8 cellular contexts compared by ENCODE assay signal in the genomic region with DNA sequence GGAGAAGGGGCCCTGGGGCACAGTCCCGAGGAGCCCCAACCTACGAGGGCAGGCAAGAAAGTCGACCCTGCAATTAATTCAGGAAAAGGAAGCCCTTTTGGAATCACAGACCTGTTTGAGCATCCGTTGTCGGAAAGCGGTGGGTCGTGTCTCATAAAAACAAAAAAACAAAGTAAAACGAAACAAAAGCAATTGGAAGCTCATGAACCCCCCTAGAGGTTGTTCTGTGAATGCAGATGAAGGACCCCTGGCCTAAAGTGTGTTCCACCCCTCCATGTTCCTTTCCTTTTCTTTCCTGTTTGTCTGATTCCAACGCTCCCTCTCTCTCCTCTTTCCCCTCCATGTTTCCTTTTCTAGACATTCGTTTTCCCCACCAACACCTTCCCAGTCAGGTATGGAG.
DNase-seq lines count a peak whose midpoint lies in the region; ATAC-seq and TF ChIP-seq lines count a peak whose summit lies in the region.

No MANE protein-coding gene starts in this region.

- ATAC-seq in GM21381 (IDR thresholded peaks at IDR 0.05; ENCODE audit: unreplicated experiment) (no peak), HG03469 (IDR thresholded peaks at IDR 0.05; ENCODE audit: unreplicated experiment) (no peak)

- in situ Hi-C loops in G401 (cut with HindIII; ENCODE audit: low sequenced_read_pairs), result no loop called here

- H3K9me3 ChIP-seq in A673 (ENCODE audit: low read depth, low read length, poor library complexity, severe bottlenecking) (no peaks in the 10 kb centered on the region), SJSA1 (replicated peaks) (no peaks in the 10 kb centered on the region)

- peak overlapping the region; percentile 22 for H3K4me3 ChIP-seq in A673 (ENCODE audit: low read depth, low read length, poor library complexity, severe bottlenecking)
- peak overlapping the region; percentile 25 for H3K4me3 ChIP-seq in SJSA1

- H3K36me3 ChIP-seq in A673 (ENCODE audit: insufficient read depth, low read length, poor library complexity, severe bottlenecking) (no peaks in the 10 kb centered on the region), SJSA1 (no peaks in the 10 kb centered on the region)

- DNase-seq in A673 (ENCODE audit: low spot score) (peak; percentile 59), GM10266 (ENCODE audit: extremely low spot score) (peak; percentile 42), SJSA1 (ENCODE audit: low read depth in 1 of 2, low spot score in 2 of 2) (peak in 1 of 2 experiments; percentile 6), germinal center (ENCODE audit: low spot score) (peak; percentile 40), NCI-H2029 treated with DMSO at 0.1 percent for 48 hours (lab: John Stamatoyannopoulos, UW) (no peak), G401 (ENCODE audit: low spot score) (no peak)

- TF ChIP-seq CTCF in A673 (conservative IDR thresholded peaks at IDR 0.05; ENCODE audit: low read depth, low read length) (peak; percentile 74), GM10266 (IDR thresholded peaks at IDR 0.05; ENCODE audit: control insufficient read depth, insufficient read depth, low read depth, missing control alignments) (peak; percentile 47)

- no TSS peak for BruUV-seq in A673 (replicated peaks; lab: Mats Ljungman, UMichigan)

- H3K27me3 ChIP-seq in A673 (replicated peaks; ENCODE audit: insufficient read depth, low read depth, low read length, poor library complexity) (peaks cover 30% of the 10 kb centered on the region), SJSA1 (replicated peaks) (no peaks in the 10 kb centered on the region)

- H3K4me1 ChIP-seq in A673 (ENCODE audit: insufficient read depth, low read length, poor library complexity, severe bottlenecking), result no peaks in the 10 kb centered on the region
- H3K4me1 ChIP-seq in SJSA1 (replicated peaks), result peaks cover 10% of the 10 kb centered on the region

- CTCF ChIA-PET in A673 (lab: Charles Lee), result interaction anchor here (0.6 to 1.0 kb wide), 3 partner anchors 12 to 204 kb away, joined by 3 to 4 read pairs (median 4); partner anchors contain the start of gene GRIK4

- H3K27ac ChIP-seq in A673 (ENCODE audit: low read depth, low read length, poor library complexity, severe bottlenecking), result no peak overlapping the region
- no peak overlapping the region for H3K27ac ChIP-seq in SJSA1

- intact Hi-C loops in A673 (cut with micrococcal nuclease; ENCODE audit: unreplicated experiment), result no loop called here

- POLR2A ChIA-PET in A673 (lab: Charles Lee; ENCODE audit: low non-redundant PET), result interaction anchor here (0.7 kb wide), 1 partner anchor 207 kb away, joined by 5 read pairs; no protein-coding TSS in a partner anchor

Comparison
In these comparisons a context has a peak if more than half of its experiments do, and no peak if none do; other contexts are left out.
1. DNase-seq: peak in A673 (single experiment), GM10266 (single experiment) and germinal center (single experiment); none in NCI-H2029 treated with DMSO at 0.1 percent for 48 hours (single experiment) and G401 (single experiment).